In the genomic region with DNA sequence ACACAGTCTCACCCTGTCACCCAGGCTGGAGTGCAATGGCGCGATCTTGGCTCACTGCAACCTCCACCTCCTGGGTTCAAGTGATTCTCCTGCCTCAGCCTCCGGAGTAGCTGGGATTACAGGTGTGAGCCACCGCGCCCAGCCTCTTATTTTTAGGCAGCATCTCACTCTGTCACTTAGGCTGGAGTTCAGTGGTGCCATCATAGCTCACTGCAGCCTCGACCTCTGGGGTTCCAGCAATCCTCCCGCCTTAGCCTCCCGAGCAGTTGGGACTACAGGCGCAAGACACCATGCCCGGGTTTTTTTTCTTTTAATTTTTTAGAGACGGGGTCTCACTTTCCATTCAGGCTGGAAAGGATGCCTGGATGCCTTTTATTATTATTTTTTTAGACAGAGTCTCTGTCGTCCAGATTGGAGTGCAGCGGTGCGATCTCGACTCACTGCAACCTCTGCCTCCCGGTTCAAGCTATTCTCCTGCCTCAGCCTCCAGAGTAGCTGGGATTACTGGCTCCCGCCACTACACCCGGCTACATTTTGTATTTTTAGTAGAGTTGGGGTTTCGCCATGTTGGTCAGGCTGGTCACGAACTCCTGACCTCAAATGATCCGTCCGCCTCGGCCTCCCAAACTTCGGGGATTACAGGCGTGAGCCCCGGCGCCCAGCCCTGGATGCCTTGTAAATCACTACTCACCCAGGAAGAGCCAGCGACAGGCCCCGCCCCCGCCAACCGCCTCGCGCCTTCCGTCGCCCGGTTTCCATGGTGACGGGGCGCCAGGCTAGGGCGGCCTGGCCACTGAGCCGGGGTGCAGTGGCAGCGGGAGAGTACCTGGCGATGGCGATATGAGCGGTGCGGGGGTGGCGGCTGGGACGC, we compare ENCODE assay signal across 8 cellular contexts. TPM values are rescaled to one million over a fixed set of nuclear protein-coding genes. Genes with fewer than 3 reads are reported as not detected.
A peak's percentile ranks its signal among the peaks of the same experiment; 100 is the strongest.
DNase-seq lines count a peak whose midpoint lies in the region; ATAC-seq, FAIRE-seq and TF ChIP-seq lines count a peak whose summit lies in the region.
"Not testable (repeated sequence)": the region's sequence is repeated elsewhere in the genome, so short reads cannot be mapped to it uniquely, and the experiment has no call there.

A gene (plus strand): TSS at position 758 of the 871 bp plus-strand sequence. CDS start 83 bp downstream, at position 841.

- H3K4me3 Mint-ChIP-seq in T-cell (peak within 1 kb of the TSS; percentile 80 to 91 (median 83)), progenitor cell of endocrine pancreas (ENCODE audit: low read depth) (peak within 1 kb of the TSS; percentile 79)
- H3K4me3 Mint-ChIP-seq in activated naive CD8-positive, alpha-beta T cell: peak within 1 kb of the TSS; percentile 87

- not testable (repeated sequence) for H3K36me3 ChIP-seq in cardiac muscle cell, tibial artery

- H3K27me3 Mint-ChIP-seq in T-cell; activated naive CD8-positive, alpha-beta T cell; progenitor cell of endocrine pancreas: not testable (repeated sequence)

- FAIRE-seq in GM18507 (lab: Jason Lieb, UNC): peak; percentile 86

- not testable (repeated sequence) for H3K36me3 Mint-ChIP-seq in T-cell; activated naive CD8-positive, alpha-beta T cell; progenitor cell of endocrine pancreas (ENCODE audit: insufficient read depth)

- H3K27ac Mint-ChIP-seq in T-cell (peak within 1 kb of the TSS; percentile 71 to 81), progenitor cell of endocrine pancreas (peak within 1 kb of the TSS; percentile 86)
- peak within 1 kb of the TSS; percentile 46 for H3K27ac Mint-ChIP-seq in activated naive CD8-positive, alpha-beta T cell

- not testable (repeated sequence) for H3K9me3 Mint-ChIP-seq in T-cell; activated naive CD8-positive, alpha-beta T cell (ENCODE audit: low read depth); progenitor cell of endocrine pancreas (ENCODE audit: low read depth)

- H3K4me1 Mint-ChIP-seq in T-cell: peaks cover 6 to 16% (median 13%) of the 10 kb centered on the region in 3 donors
- H3K4me1 Mint-ChIP-seq in activated naive CD8-positive, alpha-beta T cell (ENCODE audit: low read depth): peaks cover 12% of the 10 kb centered on the region
- H3K4me1 Mint-ChIP-seq in progenitor cell of endocrine pancreas (ENCODE audit: low read depth): not testable (repeated sequence)

- H3K4me1 ChIP-seq in cardiac muscle cell (ENCODE audit: low read depth): not testable (repeated sequence)
- peaks cover 0 to 15% (median 5%) of the 10 kb centered on the region in 4 donors for H3K4me1 ChIP-seq in tibial artery

- H3K9me3 ChIP-seq in cardiac muscle cell (ENCODE audit: low read depth); tibial artery: not testable (repeated sequence)

- not testable (repeated sequence) for TF ChIP-seq CTCF in cardiac muscle cell (IDR thresholded peaks at IDR 0.05; ENCODE audit: low read depth, low read length); progenitor cell of endocrine pancreas (IDR thresholded peaks at IDR 0.05; ENCODE audit: unreplicated experiment); tibial artery (IDR thresholded peaks at IDR 0.05)

- H3K4me3 ChIP-seq in cardiac muscle cell (peak within 1 kb of the TSS; percentile 34), tibial artery (peak within 1 kb of the TSS; percentile 45 to 52)

- not testable (repeated sequence) for H3K27me3 ChIP-seq in cardiac muscle cell, tibial artery

- CTCF ChIA-PET in T-cell (lab: Charles Lee): interaction anchor here in 1 of 2 donors (0.6 kb wide), 1 partner anchor 396 kb away, joined by 3 read pairs; no protein-coding TSS in a partner anchor

- DNase-seq in GM18507 (ENCODE audit: extremely low spot score, insufficient read length, low read depth): not testable (repeated sequence)
- peak; percentile 30 for DNase-seq in NCI-H1417 treated with DMSO at 0.1 percent for 48 hours (lab: John Stamatoyannopoulos, UW)
- DNase-seq in T-cell: peak; percentile 62 to 84 (median 76)
- peak; percentile 62 for DNase-seq in cardiac muscle cell (ENCODE audit: low read depth in 1 of 2, low spot score in 1 of 2)
- DNase-seq in progenitor cell of endocrine pancreas (ENCODE audit: low spot score, unreplicated experiment): peak; percentile 62
- peak; percentile 60 to 83 for DNase-seq in tibial artery

- POLR2A ChIA-PET in T-cell (lab: Charles Lee): not testable (repeated sequence)

- intact Hi-C loops in tibial artery (cut with DNase I; ENCODE audit: low total_unique reads): not testable (repeated sequence)

- peak; percentile 85 for ATAC-seq in HG02885 (IDR thresholded peaks at IDR 0.05; ENCODE audit: poor library complexity, unreplicated experiment)
- peak; percentile 90 to 92 (median 90) for ATAC-seq in T-cell (replicated peaks in 1 of 4)

- not testable (repeated sequence) for H3K27ac ChIP-seq in cardiac muscle cell
- H3K27ac ChIP-seq in tibial artery: peak within 1 kb of the TSS; percentile 44 to 47

RNA-seq across cellular contexts. Expression of the gene that starts here (rescaled TPM):
- total RNA-seq in T-cell (1 to 10 TPM in 4 of 5 donors, under 1 TPM in 1; 0.90 to 4.0 (median 2.3) TPM), cardiac muscle cell (6.3 and 20.6 TPM in 2 replicates), progenitor cell of endocrine pancreas (11.8 and 12.5 TPM in 2 replicates)
- polyA plus RNA-seq in cardiac muscle cell: 9.6 and 10.4 TPM in 2 replicates
